22 cellular contexts compared by ENCODE assay signal in genomic region chr9:116349684-116350083, GRCh38.
DNase-seq lines count a peak whose midpoint lies in the region; ATAC-seq and TF ChIP-seq lines count a peak whose summit lies in the region.
"Had no signal": no experiment of that assay in that cellular context is flagged by ENCODE, and none has a peak within 500 bp of the region (broad histone marks: within the 10 kb centered on the region; RNA-seq: fewer than 3 reads in every experiment).

No MANE protein-coding gene starts in this region.

- no peaks in the 10 kb centered on the region for H3K36me3 ChIP-seq in mammary epithelial cell (ENCODE audit: insufficient read depth, low read length)
- no peaks in the 10 kb centered on the region for H3K36me3 ChIP-seq in breast epithelium
- H3K36me3 ChIP-seq: BE2C, BLaER1 had no signal

- H3K9me3 ChIP-seq in mammary epithelial cell (replicated peaks; ENCODE audit: insufficient read depth, low read length) (no peaks in the 10 kb centered on the region), breast epithelium (no peaks in the 10 kb centered on the region)
- H3K9me3 ChIP-seq: A549, BE2C, BLaER1 had no signal

- CTCF ChIA-PET in mammary epithelial cell (lab: Charles Lee; ENCODE audit: low non-redundant PET), result no interaction called here

- no peak overlapping the region for H2AFZ ChIP-seq in mammary epithelial cell (ENCODE audit: low read depth, low read length)

- H3K27ac ChIP-seq in mammary epithelial cell (ENCODE audit: insufficient read depth, low read depth, low read length) (no peak overlapping the region), breast epithelium (no peak overlapping the region), foreskin keratinocyte (no peak overlapping the region)
- H3K27ac ChIP-seq: 22Rv1, BLaER1 had no signal

- H3K4me3 Mint-ChIP-seq in chondrocyte (ENCODE audit: unreplicated experiment), result no peak overlapping the region
- H3K4me3 Mint-ChIP-seq: CD14-positive monocyte; CD4-positive, alpha-beta memory T cell; CD4-positive, CD25-positive, alpha-beta regulatory T cell; CD8-positive, alpha-beta memory T cell had no signal

- H3K27ac Mint-ChIP-seq in chondrocyte (ENCODE audit: unreplicated experiment), result peak overlapping the region; percentile 35
- H3K27ac Mint-ChIP-seq: CD14-positive monocyte; CD4-positive, alpha-beta memory T cell; CD4-positive, CD25-positive, alpha-beta regulatory T cell; CD8-positive, alpha-beta memory T cell had no signal

- TF ChIP-seq CTCF in mammary epithelial cell (conservative IDR thresholded peaks at IDR 0.05 in 1 of 2, IDR thresholded peaks at IDR 0.05 in 1 of 2; ENCODE audit: extremely low read depth in 1 of 2, insufficient read depth in 1 of 2, low read depth in 1 of 2, low read length in 2 of 2) (no peak), breast epithelium (IDR thresholded peaks at IDR 0.05) (no peak), chondrocyte (IDR thresholded peaks at IDR 0.05) (no peak), foreskin keratinocyte (conservative IDR thresholded peaks at IDR 0.05) (no peak)

- peaks cover 71% of the 10 kb centered on the region for H3K36me3 Mint-ChIP-seq in chondrocyte (ENCODE audit: low read depth)
- H3K36me3 Mint-ChIP-seq: CD14-positive monocyte; CD4-positive, alpha-beta memory T cell; CD4-positive, CD25-positive, alpha-beta regulatory T cell had no signal

- H3K4me1 ChIP-seq in mammary epithelial cell (ENCODE audit: insufficient read depth, low read length), result no peaks in the 10 kb centered on the region
- H3K4me1 ChIP-seq in breast epithelium, result no peaks in the 10 kb centered on the region
- H3K4me1 ChIP-seq in foreskin keratinocyte, result peaks cover 4% of the 10 kb centered on the region
- H3K4me1 ChIP-seq: BE2C had no signal

- peak; percentile 56 for ATAC-seq in foreskin keratinocyte
- no peak for ATAC-seq in GM21737 (IDR thresholded peaks at IDR 0.05; ENCODE audit: unreplicated experiment)
- ATAC-seq in HG03108 (IDR thresholded peaks at IDR 0.05; ENCODE audit: unreplicated experiment), result no peak

- H3K27me3 Mint-ChIP-seq in chondrocyte (ENCODE audit: low read depth), result no peaks in the 10 kb centered on the region

- 21% methylated on average over 6 of the region's 6 CpGs for WGBS in mammary epithelial cell (ENCODE audit: low coverage, missing lambda C conversion rate)

- H3K4me2 ChIP-seq in mammary epithelial cell (ENCODE audit: insufficient read depth, low read depth, low read length), result no peak overlapping the region
- H3K4me2 ChIP-seq: A549, BLaER1 had no signal

- DNase-seq in mammary epithelial cell, result peak; percentile 14
- no peak for DNase-seq in breast epithelium (ENCODE audit: low spot score in 2 of 2)
- DNase-seq in chondrocyte (ENCODE audit: low spot score), result no peak
- peak; percentile 23 to 58 for DNase-seq in foreskin keratinocyte
- no peak for DNase-seq in nucleus accumbens (lab: John Stamatoyannopoulos, UW)
- DNase-seq: BE2C; C1 segment of cervical spinal cord; CD4-positive, CD25-positive, alpha-beta regulatory T cell; CD8-positive, alpha-beta memory T cell; COR-L47; DMS 273 treated with DMSO at 0.1 percent for 48 hours; DMS153; DMS53; DMS79 treated with DMSO at 0.1 percent for 48 hours; GF-D8 had no signal

- BruUV-seq in mammary epithelial cell (replicated peaks; lab: Mats Ljungman, UMichigan), result no TSS peak

- TF ChIP-seq POLR2A in breast epithelium (IDR thresholded peaks at IDR 0.05), result no peak

- H3K9me3 Mint-ChIP-seq in chondrocyte (ENCODE audit: low read depth), result no peaks in the 10 kb centered on the region
- H3K9me3 Mint-ChIP-seq: CD4-positive, alpha-beta memory T cell had no signal

- intact Hi-C loops in mammary epithelial cell (cut with micrococcal nuclease), result no loop called here
- intact Hi-C loops in breast epithelium (cut with DNase I; ENCODE audit: low total_unique reads), result no loop called here

- no peaks in the 10 kb centered on the region for H4K20me1 ChIP-seq in mammary epithelial cell (ENCODE audit: insufficient read depth, low read length)
- H4K20me1 ChIP-seq: BLaER1 had no signal

- dilution Hi-C loops in mammary epithelial cell (cut with HindIII; ENCODE audit: low sequenced_read_pairs), result no loop called here

- H3K4me1 Mint-ChIP-seq in chondrocyte (ENCODE audit: low read depth), result peaks cover 21% of the 10 kb centered on the region
- H3K4me1 Mint-ChIP-seq: CD14-positive monocyte; CD4-positive, alpha-beta memory T cell; CD4-positive, CD25-positive, alpha-beta regulatory T cell; CD8-positive, alpha-beta memory T cell had no signal

- in situ Hi-C loops in mammary epithelial cell (cut with MboI; ENCODE audit: low sequenced_read_pairs in 2 of 2), result no loop called here

- no peak overlapping the region for H3K9ac ChIP-seq in mammary epithelial cell (ENCODE audit: insufficient read depth, low read length)
- H3K9ac ChIP-seq: BLaER1 had no signal

- H3K4me3 ChIP-seq in mammary epithelial cell (replicated peaks in 1 of 3; ENCODE audit: insufficient read depth in 1 of 3, low read depth in 2 of 3, low read length in 3 of 3) (no peak overlapping the region), breast epithelium (no peak overlapping the region)
- H3K4me3 ChIP-seq: A549, BLaER1 had no signal

- H3K27me3 ChIP-seq in mammary epithelial cell (ENCODE audit: insufficient read depth, low read length) (peaks cover 3% of the 10 kb centered on the region), breast epithelium (no peaks in the 10 kb centered on the region), foreskin keratinocyte (peaks cover 8% of the 10 kb centered on the region)
- H3K27me3 ChIP-seq: BE2C, BLaER1 had no signal

- no peaks in the 10 kb centered on the region for H3K79me2 ChIP-seq in mammary epithelial cell (ENCODE audit: insufficient read depth, low read length)

Comparison
In these comparisons a context has a peak if more than half of its experiments do, and no peak if none do; other contexts are left out.
1. DNase-seq: peak in mammary epithelial cell (single experiment) and foreskin keratinocyte (2 of 2); none in breast epithelium (0 of 2), chondrocyte (single experiment) and nucleus accumbens (0 of 56).